8 cellular contexts compared by ENCODE assay signal in the genomic region with DNA sequence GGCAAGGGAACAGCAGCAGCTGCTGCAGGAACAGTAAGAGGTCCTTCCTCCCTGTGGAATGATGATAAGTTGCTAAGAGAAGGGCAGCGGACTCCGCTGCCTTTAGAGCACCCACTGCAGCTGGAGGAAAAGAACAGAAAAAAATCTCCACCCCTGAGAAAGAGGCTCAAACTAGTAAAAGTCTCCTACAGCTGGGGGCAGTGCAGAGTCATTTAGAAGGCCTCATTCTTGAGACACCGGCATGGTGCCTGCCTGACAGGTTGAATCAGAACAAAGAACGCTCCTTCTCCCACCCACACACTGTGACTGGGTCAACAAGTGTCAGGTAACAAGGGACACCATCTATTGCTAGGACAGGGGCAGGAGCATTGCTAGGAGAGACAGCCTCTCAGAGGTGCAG.
DNase-seq lines count a peak whose midpoint lies in the region; ATAC-seq and TF ChIP-seq lines count a peak whose summit lies in the region.

No MANE protein-coding gene starts in this region.

- intact Hi-C loops in mucosa of descending colon (cut with DNase I, micrococcal nuclease), result no loop called here

- no peak overlapping the region for H3K27ac ChIP-seq in WERI-Rb-1

- ATAC-seq in HG02870 (IDR thresholded peaks at IDR 0.05; ENCODE audit: unreplicated experiment), result peak; percentile 58
- peak; percentile 19 for ATAC-seq in mucosa of descending colon
- no peak for ATAC-seq in HG02981 (IDR thresholded peaks at IDR 0.05; ENCODE audit: unreplicated experiment)

- DNase-seq in DMS79 treated with DMSO at 0.1 percent for 48 hours (lab: John Stamatoyannopoulos, UW) (peak; percentile 19), WERI-Rb-1 (peak; percentile 49), mucosa of descending colon (peak in 1 of 3 donors; percentile 34), A172 (ENCODE audit: low spot score) (no peak)
- DNase-seq in activated effector memory CD4-positive, alpha-beta T cell treated with anti-CD3 and anti-CD28 coated beads, Interleukin-2, amount 50 U/mL, for 16 hours, result no peak
- no peak for DNase-seq in activated CD4-positive, alpha-beta T cell treated with anti-CD3 and anti-CD28 coated beads for 4 hours

- no peaks in the 10 kb centered on the region for H3K4me1 ChIP-seq in mucosa of descending colon (ENCODE audit: low read depth)

- H3K4me3 ChIP-seq in WERI-Rb-1 (ENCODE audit: low read depth, low read length) (no peak overlapping the region), mucosa of descending colon (no peak overlapping the region)

- no peaks in the 10 kb centered on the region for H3K9me3 ChIP-seq in WERI-Rb-1 (ENCODE audit: severe bottlenecking)
- H3K9me3 ChIP-seq in mucosa of descending colon, result no peaks in the 10 kb centered on the region

- peaks cover 3% of the 10 kb centered on the region for H3K27me3 ChIP-seq in WERI-Rb-1 (ENCODE audit: insufficient read depth, low read depth, severe bottlenecking)

- peak; percentile 65 for TF ChIP-seq CTCF in WERI-Rb-1 (IDR thresholded peaks at IDR 0.05; ENCODE audit: low read depth, low read length)
- TF ChIP-seq CTCF in mucosa of descending colon (IDR thresholded peaks at IDR 0.05), result no peak

- H3K36me3 ChIP-seq in WERI-Rb-1 (no peaks in the 10 kb centered on the region), mucosa of descending colon (ENCODE audit: low read depth) (no peaks in the 10 kb centered on the region)

Comparison
In these comparisons a context has a peak if more than half of its experiments do, and no peak if none do; other contexts are left out.
1. DNase-seq: peak in DMS79 treated with DMSO at 0.1 percent for 48 hours (single experiment) and WERI-Rb-1 (single experiment); none in activated effector memory CD4-positive, alpha-beta T cell treated with anti-CD3 and anti-CD28 coated beads, Interleukin-2, amount 50 U/mL, for 16 hours (single experiment), A172 (single experiment) and activated CD4-positive, alpha-beta T cell treated with anti-CD3 and anti-CD28 coated beads for 4 hours (0 of 2).